ENCODE assay signal across 14 cellular contexts in the genomic region with DNA sequence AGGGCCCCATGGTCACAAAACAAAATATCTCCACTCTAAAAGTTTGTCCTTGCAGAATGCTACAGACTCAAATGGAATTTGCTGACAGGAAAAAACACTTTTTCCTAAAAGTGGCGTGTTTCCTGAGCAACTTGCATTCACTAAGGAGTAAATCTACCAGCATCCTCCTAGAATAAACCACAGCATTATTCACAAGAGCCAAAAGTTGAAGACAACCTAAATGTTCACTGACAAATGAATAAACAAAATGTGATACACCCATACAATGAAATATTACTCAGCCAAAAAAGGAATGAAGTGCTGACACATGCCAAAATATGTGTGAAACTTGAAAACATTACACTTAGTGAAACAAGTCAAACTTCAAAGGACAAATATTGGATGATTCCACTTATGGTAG. TPM values are rescaled to one million over a fixed set of nuclear protein-coding genes. Genes with fewer than 3 reads are reported as not detected.
DNase-seq lines count a peak whose midpoint lies in the region; ATAC-seq, FAIRE-seq and TF ChIP-seq lines count a peak whose summit lies in the region.
"Had no signal": no experiment of that assay in that cellular context is flagged by ENCODE, and none has a peak within 500 bp of the region (broad histone marks: within the 10 kb centered on the region; RNA-seq: fewer than 3 reads in every experiment).

No MANE protein-coding gene starts in this region.

- no peak overlapping the region for H3K9ac ChIP-seq in HepG2 (ENCODE audit: insufficient read depth, low read depth, low read length)

- peak overlapping the region; percentile 88 for H3K27ac Mint-ChIP-seq in HFFc6
- no peak overlapping the region for H3K27ac Mint-ChIP-seq in activated naive CD4-positive, alpha-beta T cell treated with anti-CD3 and anti-CD28 coated beads, Interleukin-2, amount 50 U/mL, for 72 hours
- H3K27ac Mint-ChIP-seq: memory B cell had no signal

- H3K27me3 ChIP-seq in bronchial epithelial cell (ENCODE audit: control insufficient read depth, insufficient read depth, low read length) (no peaks in the 10 kb centered on the region), HepG2 (ENCODE audit: control insufficient read depth in 1 of 2, insufficient read depth in 2 of 2, low read length in 2 of 2) (no peaks in the 10 kb centered on the region)

- H3K4me3 ChIP-seq in bronchial epithelial cell (ENCODE audit: low read depth, low read length) (no peak overlapping the region), HepG2 (replicated peaks in 1 of 3; ENCODE audit: insufficient read depth in 1 of 3, low read depth in 2 of 3, low read length in 3 of 3) (no peak overlapping the region)

- DNase-seq in A172 (ENCODE audit: low spot score) (peak; percentile 36), HFFc6 (peak; percentile 57), bronchial epithelial cell (ENCODE audit: low read depth) (peak; percentile 4), HepG2 (ENCODE audit: low spot score) (no peak), hepatic stellate cell (ENCODE audit: low spot score) (no peak)
- no peak for DNase-seq in activated naive CD4-positive, alpha-beta T cell treated with anti-CD3 and anti-CD28 coated beads, Interleukin-2, amount 50 U/mL, for 72 hours (ENCODE audit: low spot score in 2 of 2)
- DNase-seq: activated CD4-positive, alpha-beta T cell treated with anti-CD3 and anti-CD28 coated beads, Interleukin-2, amount 50 U/mL, for 1 hour; NCI-H187; NCI-H524 treated with DMSO at 0.1 percent for 48 hours had no signal

- H3K4me2 ChIP-seq in HepG2 (ENCODE audit: low read depth, low read length): no peak overlapping the region

- H3K4me1 Mint-ChIP-seq in HFFc6 (ENCODE audit: low read depth): peaks cover 69% of the 10 kb centered on the region
- H3K4me1 Mint-ChIP-seq: memory B cell had no signal

- TF ChIP-seq CTCF in HFFc6 (IDR thresholded peaks at IDR 0.05) (no peak), bronchial epithelial cell (IDR thresholded peaks at IDR 0.05; ENCODE audit: insufficient read depth, low read length, severe bottlenecking) (no peak), HepG2 (CRISPR knock-in tag; IDR thresholded peaks at IDR 0.05) (no peak)

- WGBS in HepG2 (ENCODE audit: low lambda C conversion rate): 95% methylated on average over 1 of the region's 1 CpG

- no peak for TF ChIP-seq RAD21 in HepG2 (CRISPR knock-in tag; IDR thresholded peaks at IDR 0.05)

- peaks cover 6% of the 10 kb centered on the region for H3K79me2 ChIP-seq in HepG2 (ENCODE audit: insufficient read depth, low read length)

- H3K4me3 Mint-ChIP-seq in HFFc6: peak overlapping the region; percentile 25
- H3K4me3 Mint-ChIP-seq: memory B cell had no signal

- no TSS peak for BruUV-seq in HepG2 (replicated peaks; lab: Mats Ljungman, UMichigan)

- TF ChIP-seq EP300 in HepG2 (IDR thresholded peaks at IDR 0.05; ENCODE audit: low read depth in 2 of 2, low read length in 2 of 2) (no peak), HepG2 (CRISPR knock-in tag; IDR thresholded peaks at IDR 0.05; ENCODE audit: borderline replicate concordance) (no peak)

- CTCF ChIA-PET in HepG2 (lab: Yijun Ruan, JAX; ENCODE audit: low intra/inter-chr PET ratio, low total read pairs): no interaction called here

- FAIRE-seq in bronchial epithelial cell (lab: Jason Lieb, UNC): no peak
- FAIRE-seq in HepG2 (lab: Jason Lieb, UNC): no peak
- FAIRE-seq: H1 had no signal

- intact Hi-C loops in HepG2 (cut with micrococcal nuclease; ENCODE audit: unreplicated experiment): no loop called here

- H3K9me3 ChIP-seq in HepG2 (ENCODE audit: low read length): no peaks in the 10 kb centered on the region
- H3K9me3 ChIP-seq: neutrophil had no signal

- no peaks in the 10 kb centered on the region; the same call in 1 of the 2 replicates for H3K27me3 Mint-ChIP-seq in HFFc6 (ENCODE audit: insufficient read depth)

- H3K36me3 ChIP-seq in bronchial epithelial cell (ENCODE audit: control insufficient read depth, insufficient read depth, low read length): peaks cover 4% of the 10 kb centered on the region
- peaks cover 22 to 80% of the 10 kb centered on the region in 2 experiments; a peak in 4 of 5 replicates for H3K36me3 ChIP-seq in HepG2 (replicated peaks in 1 of 2; ENCODE audit: control insufficient read depth in 1 of 2, insufficient read depth in 2 of 2, low read length in 2 of 2)
- H3K36me3 ChIP-seq: neutrophil had no signal

- no peak overlapping the region for H2AFZ ChIP-seq in HepG2 (ENCODE audit: low read length)

- no peak overlapping the region for H3K27ac ChIP-seq in HepG2 (ENCODE audit: extremely low read length, insufficient read depth, low read length)
- H3K27ac ChIP-seq: neutrophil had no signal

- ATAC-seq in HepG2: no peak
- no peak for ATAC-seq in GM18520 (IDR thresholded peaks at IDR 0.05; ENCODE audit: unreplicated experiment)
- ATAC-seq in HG02642 (IDR thresholded peaks at IDR 0.05; ENCODE audit: poor library complexity, unreplicated experiment): no peak
- no peak for ATAC-seq in activated naive CD4-positive, alpha-beta T cell treated with anti-CD3 and anti-CD28 coated beads, Interleukin-2, amount 50 U/mL, for 72 hours

- no peaks in the 10 kb centered on the region for H4K20me1 ChIP-seq in HepG2 (ENCODE audit: insufficient read depth, low read length)

- in situ Hi-C loops in HepG2 (cut with HindIII; ENCODE audit: extremely low pct_ligation_motif_present, low pct_unique_long_range_greater_than_20kb): no loop called here

- no peaks in the 10 kb centered on the region for H3K4me1 ChIP-seq in HepG2 (ENCODE audit: insufficient read depth, low read length)

- TF ChIP-seq POLR2A in HepG2 (IDR thresholded peaks at IDR 0.05; ENCODE audit: insufficient read depth in 1 of 2, low read depth in 2 of 2, low read length in 2 of 2): no peak

- POLR2A ChIA-PET in HepG2 (lab: Yijun Ruan, JAX): no interaction called here

- H3K9me3 Mint-ChIP-seq in HFFc6: peaks cover 12% of the 10 kb centered on the region
- no peaks in the 10 kb centered on the region for H3K9me3 Mint-ChIP-seq in activated naive CD4-positive, alpha-beta T cell treated with anti-CD3 and anti-CD28 coated beads, Interleukin-2, amount 50 U/mL, for 72 hours
- H3K9me3 Mint-ChIP-seq: memory B cell had no signal

- peaks cover 35% of the 10 kb centered on the region for H3K36me3 Mint-ChIP-seq in HFFc6 (ENCODE audit: low read depth)
- no peaks in the 10 kb centered on the region for H3K36me3 Mint-ChIP-seq in activated naive CD4-positive, alpha-beta T cell treated with anti-CD3 and anti-CD28 coated beads, Interleukin-2, amount 50 U/mL, for 72 hours
- H3K36me3 Mint-ChIP-seq: memory B cell had no signal

TF ChIP-seq in HepG2, 621 proteins besides CTCF, POLR2A, EP300 and RAD21 (continues in another document):
- TF ChIP-seq ZSCAN20 (CRISPR knock-in tag; IDR thresholded peaks at IDR 0.05; ENCODE audit: borderline replicate concordance) (no peak), ZNF549 (CRISPR knock-in tag; IDR thresholded peaks at IDR 0.05) (no peak), CHD2 (IDR thresholded peaks at IDR 0.05; ENCODE audit: low read depth, low read length) (no peak), ZNF431 (CRISPR knock-in tag; IDR thresholded peaks at IDR 0.05; ENCODE audit: borderline replicate concordance, low read depth) (no peak), MAFF (IDR thresholded peaks at IDR 0.05; ENCODE audit: low read depth, low read length) (peak; percentile 26; the same call in 1 of the 2 replicates), TOE1 (CRISPR knock-in tag; IDR thresholded peaks at IDR 0.05) (no peak), PHF20 (CRISPR knock-in tag; IDR thresholded peaks at IDR 0.05) (no peak)

RNA-seq across cellular contexts. Expression of gene ITGB5, which starts 28.9 kb away (rescaled TPM):
- total RNA-seq in A172 (2014; rRNA removed; shearing (Covaris generic)): 118 and 146 TPM in 2 replicates
- total RNA-seq in HFFc6 (2021; fragmentation: NEBNext Ultra II Directional; extraction: Animal tissue kit (Norgen Biotek cat#: 25700)): 100 to 1,000 TPM; 203 to 332 (median 220) TPM
- total RNA-seq in bronchial epithelial cell: 141 and 150 TPM in 2 replicates
- total RNA-seq in HepG2 (2016; rRNA removed; fragmentation: Illumina TruSeq; extraction: Trizol): 50.2 and 74.1 TPM in 2 replicates
- 11.6 and 14.5 TPM in 2 replicates for total RNA-seq in HepG2 (2016; cell fraction: cytosol; rRNA removed; fragmentation: Illumina TruSeq; extraction: Trizol; ENCODE audit: low read depth)
- total RNA-seq in HepG2 (2016; cell fraction: insoluble cytoplasmic fraction; rRNA removed; fragmentation: Illumina TruSeq; extraction: Trizol): 36.8 and 80.8 TPM in 2 replicates
- total RNA-seq in HepG2 (2016; cell fraction: membrane; rRNA removed; fragmentation: Illumina TruSeq; extraction: Trizol): 42.5 and 45.5 TPM in 2 replicates
- 56.3 and 70.0 TPM in 2 replicates for total RNA-seq in HepG2 (2016; cell fraction: nucleus; rRNA removed; fragmentation: Illumina TruSeq; extraction: Trizol)
- polyA plus RNA-seq in HepG2 (2011; rRNA removed): 343 and 356 TPM in 2 replicates
- 228 and 302 TPM in 2 replicates for polyA plus RNA-seq in HepG2 (2011; cell fraction: cytosol; rRNA removed)
- 259 and 313 TPM in 2 replicates for polyA plus RNA-seq in HepG2 (2011; cell fraction: nucleus; rRNA removed)
- polyA plus RNA-seq in HepG2 (2012): 127 and 130 TPM in 2 replicates
- polyA plus RNA-seq in HepG2 (2016; cell fraction: cytosol; fragmentation: Illumina TruSeq; extraction: Trizol; ENCODE audit: low read depth): 14.7 and 15.8 TPM in 2 replicates
- 45.2 and 59.6 TPM in 2 replicates for polyA plus RNA-seq in HepG2 (2016; cell fraction: insoluble cytoplasmic fraction; fragmentation: Illumina TruSeq; extraction: Trizol; ENCODE audit: low read depth)
- 33.4 and 35.8 TPM in 2 replicates for polyA plus RNA-seq in HepG2 (2016; cell fraction: membrane; fragmentation: Illumina TruSeq; extraction: Trizol; ENCODE audit: low read depth)
- 100 and 107 TPM in 2 replicates for polyA plus RNA-seq in HepG2 (2016; cell fraction: nucleus; fragmentation: Illumina TruSeq; extraction: Trizol; ENCODE audit: insufficient read depth, low read depth)
- 84.8 and 423 TPM in 2 replicates for polyA minus RNA-seq in HepG2 (2011; rRNA and poly(A)+ RNA removed; ENCODE audit: low replicate concordance)
- polyA minus RNA-seq in HepG2 (2011; cell fraction: cytosol; rRNA and poly(A)+ RNA removed): 148 and 170 TPM in 2 replicates
- 147 and 160 TPM in 2 replicates for polyA minus RNA-seq in HepG2 (2011; cell fraction: nucleus; rRNA and poly(A)+ RNA removed)
- 1 to 10 TPM in 1 of 2 donors, under 1 TPM in 1; 0.37 to 1.5 TPM for total RNA-seq in activated naive CD4-positive, alpha-beta T cell treated with anti-CD3 and anti-CD28 coated beads, Interleukin-2, amount 50 U/mL, for 72 hours

Comparison
In these comparisons a context has a peak if more than half of its experiments do, and no peak if none do; other contexts are left out.
1. DNase-seq: peak in A172 (single experiment), HFFc6 (single experiment) and bronchial epithelial cell (single experiment); none in HepG2 (single experiment), hepatic stellate cell (single experiment) and activated naive CD4-positive, alpha-beta T cell treated with anti-CD3 and anti-CD28 coated beads, Interleukin-2, amount 50 U/mL, for 72 hours (0 of 2).
2. RNA of gene ITGB5, which starts 28.9 kb away (total RNA-seq): 203 to 332 TPM in HFFc6, 118 to 146 TPM in A172, 141 to 150 TPM in bronchial epithelial cell and 11.6 to 80.8 TPM in HepG2; 0.37 to 1.5 TPM in activated naive CD4-positive, alpha-beta T cell treated with anti-CD3 and anti-CD28 coated beads, Interleukin-2, amount 50 U/mL, for 72 hours; every median in the first group is over 4 times any median in the second.